ENCODE assay signal across 8 cellular contexts in genomic region chr7:107147464-107148214, GRCh38. TPM values are rescaled to one million over a fixed set of nuclear protein-coding genes. Genes with fewer than 3 reads are reported as not detected.
DNase-seq lines count a peak whose midpoint lies in the region; ATAC-seq and TF ChIP-seq lines count a peak whose summit lies in the region.

No MANE protein-coding gene starts in this region.

- no CpG with 5 or more reads among the region's 2 CpGs for WGBS in mesenchymal stem cell

- TF ChIP-seq CTCF in HCT116 (IDR thresholded peaks at IDR 0.05 in 2 of 3, conservative IDR thresholded peaks at IDR 0.05 in 1 of 3; ENCODE audit: borderline replicate concordance in 1 of 3, insufficient read depth in 1 of 3, low read depth in 2 of 3, low read length in 2 of 3) = peak; percentile 67 to 76 (median 74)

- no peaks in the 10 kb centered on the region for H3K9me2 ChIP-seq in HCT116 (ENCODE audit: insufficient read depth)

- no peak for TF ChIP-seq POLR2A in HCT116 (IDR thresholded peaks at IDR 0.05; ENCODE audit: borderline replicate concordance, extremely low read depth, insufficient read depth, insufficient read length)

- POLR2A ChIA-PET in HCT116 (lab: Charles Lee) = interaction anchor here (0.8 to 1.1 kb wide), 4 partner anchors 17 to 46 kb away, joined by 3 to 5 read pairs (median 4); partner anchors contain the start of gene HBP1

- ATAC-seq in HCT116 = peak; percentile 93
- no peak for ATAC-seq in GM21447 (IDR thresholded peaks at IDR 0.05; ENCODE audit: unreplicated experiment)

- H3K79me2 ChIP-seq in HCT116 (ENCODE audit: insufficient read depth, low read length) = no peaks in the 10 kb centered on the region

- no peak overlapping the region for H2BK12ac ChIP-seq in mesenchymal stem cell (ENCODE audit: low read length in 2 of 2)

- intact Hi-C loops in HCT116 (cut with micrococcal nuclease) = loop anchor here (1.0 to 10.0 kb wide), 2 partner anchors 200 to 603 kb away; no protein-coding TSS in a partner anchor

- H4K20me1 ChIP-seq in HCT116 (ENCODE audit: insufficient read depth) = no peaks in the 10 kb centered on the region

- no peak overlapping the region for H2BK120ac ChIP-seq in mesenchymal stem cell (ENCODE audit: low read depth, low read length)

- H3K27ac ChIP-seq in HCT116 (ENCODE audit: low read depth, low read length) (no peak overlapping the region), mesenchymal stem cell (ENCODE audit: low read length, poor library complexity, severe bottlenecking) (no peak overlapping the region)

- no peak overlapping the region for H2BK15ac ChIP-seq in mesenchymal stem cell (ENCODE audit: low read depth, poor library complexity, severe bottlenecking)

- H3K4me2 ChIP-seq in HCT116 (ENCODE audit: low read length) (peak overlapping the region; percentile 75), mesenchymal stem cell (ENCODE audit: low read length, poor library complexity, severe bottlenecking) (peak overlapping the region; percentile 22)

- no peak overlapping the region for H2BK5ac ChIP-seq in mesenchymal stem cell (ENCODE audit: low read depth, low read length, poor library complexity, severe bottlenecking)

- H3K23ac ChIP-seq in mesenchymal stem cell (ENCODE audit: low read length in 2 of 2) = no peak overlapping the region

- no peak overlapping the region for H4K91ac ChIP-seq in mesenchymal stem cell (ENCODE audit: low read length)

- RAD21 ChIA-PET in HCT116 (lab: Charles Lee; ENCODE audit: low non-redundant PET in 1 of 2, low total read pairs in 2 of 2, uncharacterized antibody in 2 of 2, unreplicated experiment in 2 of 2) = interaction anchor here in 1 of 2 experiments (0.6 to 0.9 kb wide), 2 partner anchors 22 to 200 kb away, joined by 3 read pairs; no protein-coding TSS in a partner anchor

- no peak overlapping the region for H3K14ac ChIP-seq in mesenchymal stem cell (ENCODE audit: low read length in 2 of 2)

- no peak overlapping the region for H3K4ac ChIP-seq in mesenchymal stem cell (ENCODE audit: low read depth in 1 of 2, low read length in 2 of 2)

- no peaks in the 10 kb centered on the region for H3K9me3 ChIP-seq in HCT116 (ENCODE audit: control insufficient read depth in 1 of 2, insufficient read depth in 1 of 2, low read depth in 1 of 2, low read length in 2 of 2)
- H3K9me3 ChIP-seq in mesenchymal stem cell (ENCODE audit: control insufficient read depth, low read length) = no peaks in the 10 kb centered on the region

- H2AFZ ChIP-seq in HCT116 (ENCODE audit: low read depth, low read length, poor library complexity, severe bottlenecking) = peak overlapping the region; percentile 94
- H2AFZ ChIP-seq in mesenchymal stem cell (ENCODE audit: low read depth, low read length) = no peak overlapping the region

- peaks cover 2 to 17% of the 10 kb centered on the region in 2 experiments; a peak in 3 of 4 replicates for H3K4me1 ChIP-seq in HCT116 (ENCODE audit: control insufficient read depth in 1 of 2, insufficient read depth in 2 of 2, low read length in 2 of 2)
- H3K4me1 ChIP-seq in mesenchymal stem cell (ENCODE audit: control insufficient read depth, insufficient read depth, low read depth, low read length) = peaks cover 3% of the 10 kb centered on the region

- TF ChIP-seq RAD21 in HCT116 (IDR thresholded peaks at IDR 0.05; ENCODE audit: low read depth) = peak; percentile 73

- H3K27me3 ChIP-seq in HCT116 (ENCODE audit: insufficient read depth, low read length) (no peaks in the 10 kb centered on the region), mesenchymal stem cell (ENCODE audit: control insufficient read depth in 1 of 2, insufficient read depth in 1 of 2, low read length in 2 of 2) (no peaks in the 10 kb centered on the region)

- H3K79me1 ChIP-seq in mesenchymal stem cell (replicated peaks; ENCODE audit: low read length, poor library complexity, severe bottlenecking) = no peaks in the 10 kb centered on the region

- CTCF ChIA-PET in HCT116 (lab: Charles Lee) = interaction anchor here (0.7 to 6.8 kb wide), 15 partner anchors 9 to 971 kb away, joined by 3 to 124 read pairs (median 5); partner anchors contain the start of gene HBP1

- H3K9ac ChIP-seq in HCT116 (ENCODE audit: low read length) (peak overlapping the region; percentile 42), mesenchymal stem cell (ENCODE audit: low read length) (peak overlapping the region; percentile 76)

- H3K18ac ChIP-seq in mesenchymal stem cell (ENCODE audit: low read depth in 1 of 2, low read length in 2 of 2) = no peak overlapping the region

- no peak overlapping the region for H4K8ac ChIP-seq in mesenchymal stem cell (ENCODE audit: low read length)

- H3K4me3 ChIP-seq in HCT116 (replicated peaks in 1 of 2; ENCODE audit: low read depth in 1 of 2, low read length in 2 of 2) (peak overlapping the region; percentile 25 to 48), mesenchymal stem cell (ENCODE audit: insufficient read depth in 1 of 2, low read depth in 1 of 2, low read length in 2 of 2) (peak overlapping the region in 1 of 2 experiments; percentile 10)

- no peak overlapping the region for H2AK5ac ChIP-seq in mesenchymal stem cell (ENCODE audit: low read length, severe bottlenecking)

- DNase-seq in NCI-H146 (lab: John Stamatoyannopoulos, UW) (peak; percentile 21), NCI-H146 treated with DMSO at 0.1 percent for 48 hours (lab: John Stamatoyannopoulos, UW; ENCODE audit: unreplicated experiment) (no peak), HCT116 (ENCODE audit: low read depth, low spot score) (peak; percentile 34), SHP77 (lab: John Stamatoyannopoulos, UW) (peak; percentile 17 to 26), dermis blood vessel endothelial cell (peak; percentile 73), mesenchymal stem cell (peak; percentile 60), T1000 (lab: John Stamatoyannopoulos, UW) (no peak)

- no peaks in the 10 kb centered on the region for H3K36me3 ChIP-seq in HCT116 (ENCODE audit: control insufficient read depth in 1 of 2, insufficient read depth in 2 of 2, low read length in 2 of 2)
- H3K36me3 ChIP-seq in mesenchymal stem cell (ENCODE audit: control insufficient read depth in 1 of 2, insufficient read depth in 2 of 2, low read depth in 1 of 2, low read length in 2 of 2) = no peaks in the 10 kb centered on the region

- no TSS peak for BruUV-seq in HCT116 (replicated peaks; lab: Mats Ljungman, UMichigan)

TF ChIP-seq in HCT116, 20 proteins besides CTCF, POLR2A, EP300 and RAD21:
- TF ChIP-seq YY1 (IDR thresholded peaks at IDR 0.05; ENCODE audit: extremely low read depth, insufficient replicate concordance, low read depth, low read length) (no peak), EZH2 (IDR thresholded peaks at IDR 0.05) (no peak), SP1 (IDR thresholded peaks at IDR 0.05; ENCODE audit: low read depth) (no peak)
- TF ChIP-seq, protein P1, sequence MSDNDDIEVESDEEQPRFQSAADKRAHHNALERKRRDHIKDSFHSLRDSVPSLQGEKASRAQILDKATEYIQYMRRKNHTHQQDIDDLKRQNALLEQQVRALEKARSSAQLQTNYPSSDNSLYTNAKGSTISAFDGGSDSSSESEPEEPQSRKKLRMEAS (IDR thresholded peaks at IDR 0.05) = no peak

RNA-seq across cellular contexts. Expression of gene HBP1, which starts 21.2 kb away (rescaled TPM):
- total RNA-seq in HCT116 (2021; ENCODE audit: unreplicated experiment) = 24.3 TPM
- 20.0 and 21.8 TPM in 2 replicates for polyA plus RNA-seq in HCT116 (2012)
- 168 and 207 TPM in 2 replicates for total RNA-seq in dermis blood vessel endothelial cell
- 39.5 TPM for polyA plus RNA-seq in mesenchymal stem cell (2013, experiment 1 of 2)
- polyA plus RNA-seq in mesenchymal stem cell (2013, experiment 2 of 2) = 40.4 TPM

Comparison
In these comparisons a context has a peak if more than half of its experiments do, and no peak if none do; other contexts are left out.
1. DNase-seq: peak in NCI-H146 (single experiment), HCT116 (single experiment), SHP77 (2 of 2), dermis blood vessel endothelial cell (single experiment) and mesenchymal stem cell (single experiment); none in NCI-H146 treated with DMSO at 0.1 percent for 48 hours (single experiment) and T1000 (single experiment).